In the genomic region with DNA sequence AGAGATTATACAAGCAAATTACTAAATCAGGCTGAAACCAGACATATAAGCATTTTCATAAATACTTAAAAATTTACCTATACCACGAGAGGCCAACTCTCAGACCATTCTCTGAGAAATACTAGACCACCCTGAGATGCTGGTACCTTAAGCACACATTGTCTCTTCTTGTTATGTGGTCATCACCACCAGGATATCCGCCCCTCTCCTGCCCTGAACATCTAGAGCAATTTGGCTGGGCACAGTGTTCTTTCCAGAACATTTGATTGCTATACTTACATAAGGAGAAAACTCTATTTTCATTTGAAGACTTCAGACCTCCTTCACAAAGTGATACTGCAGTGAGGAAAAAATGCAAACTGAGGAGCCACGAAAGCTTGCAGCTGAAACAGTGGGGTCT, we compare ENCODE assay signal across 12 cellular contexts. TPM values are rescaled to one million over a fixed set of nuclear protein-coding genes. Genes with fewer than 3 reads are reported as not detected.
DNase-seq lines count a peak whose midpoint lies in the region; ATAC-seq, FAIRE-seq and TF ChIP-seq lines count a peak whose summit lies in the region.
"Had no signal": no experiment of that assay in that cellular context is flagged by ENCODE, and none has a peak within 500 bp of the region (broad histone marks: within the 10 kb centered on the region; RNA-seq: fewer than 3 reads in every experiment).

No MANE protein-coding gene starts in this region.

- H3K27ac Mint-ChIP-seq in effector memory CD8-positive, alpha-beta T cell = peak overlapping the region; percentile 93 to 96
- H3K27ac Mint-ChIP-seq in neural progenitor cell (no peak overlapping the region), progenitor cell of endocrine pancreas (no peak overlapping the region)
- H3K27ac Mint-ChIP-seq: brain, nephron had no signal

- peaks cover 47 to 50% of the 10 kb centered on the region in 2 donors for H3K4me1 Mint-ChIP-seq in effector memory CD8-positive, alpha-beta T cell (ENCODE audit: low read depth in 2 of 2)
- H3K4me1 Mint-ChIP-seq in neural progenitor cell (peaks cover 6% of the 10 kb centered on the region), progenitor cell of endocrine pancreas (ENCODE audit: low read depth) (peaks cover 15% of the 10 kb centered on the region)
- H3K4me1 Mint-ChIP-seq: nephron had no signal

- H3K4me3 Mint-ChIP-seq in effector memory CD8-positive, alpha-beta T cell = peak overlapping the region; percentile 53 to 55
- no peak overlapping the region for H3K4me3 Mint-ChIP-seq in neural progenitor cell
- H3K4me3 Mint-ChIP-seq in progenitor cell of endocrine pancreas (ENCODE audit: low read depth) = no peak overlapping the region
- H3K4me3 Mint-ChIP-seq: brain, nephron had no signal

- no peak overlapping the region for H3K27ac ChIP-seq in neural progenitor cell
- H3K27ac ChIP-seq: foreskin keratinocyte had no signal

- H4K20me1 ChIP-seq in neural progenitor cell (ENCODE audit: low read depth) = no peaks in the 10 kb centered on the region

- H2AFZ ChIP-seq in neural progenitor cell (replicated peaks) = no peak overlapping the region

- H3K9ac ChIP-seq in neural progenitor cell = no peak overlapping the region

- no peaks in the 10 kb centered on the region for H3F3A ChIP-seq in neural progenitor cell (ENCODE audit: low read depth)

- H3K36me3 Mint-ChIP-seq in effector memory CD8-positive, alpha-beta T cell (ENCODE audit: insufficient read depth) = peaks cover 4% of the 10 kb centered on the region
- H3K36me3 Mint-ChIP-seq in neural progenitor cell (no peaks in the 10 kb centered on the region), progenitor cell of endocrine pancreas (ENCODE audit: insufficient read depth) (no peaks in the 10 kb centered on the region)
- H3K36me3 Mint-ChIP-seq: brain had no signal

- H3K4me2 ChIP-seq in neural progenitor cell = no peak overlapping the region

- H3K27me3 Mint-ChIP-seq in effector memory CD8-positive, alpha-beta T cell = no peaks in the 10 kb centered on the region
- no peaks in the 10 kb centered on the region for H3K27me3 Mint-ChIP-seq in neural progenitor cell (ENCODE audit: insufficient read depth, low read depth)
- no peaks in the 10 kb centered on the region for H3K27me3 Mint-ChIP-seq in progenitor cell of endocrine pancreas

- H3K4me3 ChIP-seq in neural progenitor cell = no peak overlapping the region

- FAIRE-seq in HTR-8/SVneo (lab: Jason Lieb, UNC) = no peak

- no peaks in the 10 kb centered on the region for H3K36me3 ChIP-seq in neural progenitor cell

- DNase-seq in effector memory CD8-positive, alpha-beta T cell = peak in 2 of 3 experiments; percentile 13 to 22
- no peak for DNase-seq in HTR-8/SVneo (ENCODE audit: insufficient read length, low spot score)
- no peak for DNase-seq in neural progenitor cell (ENCODE audit: low spot score)
- no peak for DNase-seq in NCI-H1092 (lab: John Stamatoyannopoulos, UW)
- no peak for DNase-seq in progenitor cell of endocrine pancreas (ENCODE audit: low spot score, unreplicated experiment)
- DNase-seq: foreskin keratinocyte, NCI-H526 had no signal

- no peaks in the 10 kb centered on the region for H3K9me3 Mint-ChIP-seq in effector memory CD8-positive, alpha-beta T cell
- H3K9me3 Mint-ChIP-seq in neural progenitor cell (no peaks in the 10 kb centered on the region), progenitor cell of endocrine pancreas (ENCODE audit: low read depth) (no peaks in the 10 kb centered on the region)
- H3K9me3 Mint-ChIP-seq: nephron had no signal

- no peaks in the 10 kb centered on the region for H3K79me2 ChIP-seq in neural progenitor cell (ENCODE audit: low read depth)

- ATAC-seq in GM18868 (IDR thresholded peaks at IDR 0.05; ENCODE audit: unreplicated experiment) (peak; percentile 24), GM21619 (IDR thresholded peaks at IDR 0.05; ENCODE audit: unreplicated experiment) (peak; percentile 28), HG03354 (IDR thresholded peaks at IDR 0.05; ENCODE audit: poor library complexity, severe bottlenecking, unreplicated experiment) (peak; percentile 44)
- ATAC-seq in effector memory CD8-positive, alpha-beta T cell (replicated peaks) = peak; percentile 25
- ATAC-seq: foreskin keratinocyte had no signal

- peaks cover 12% of the 10 kb centered on the region for H3K4me1 ChIP-seq in neural progenitor cell
- H3K4me1 ChIP-seq: foreskin keratinocyte had no signal

- H3K27me3 ChIP-seq in neural progenitor cell = no peaks in the 10 kb centered on the region
- H3K27me3 ChIP-seq: foreskin keratinocyte had no signal

- TF ChIP-seq CTCF in neural progenitor cell (IDR thresholded peaks at IDR 0.05) (no peak), progenitor cell of endocrine pancreas (IDR thresholded peaks at IDR 0.05; ENCODE audit: unreplicated experiment) (no peak)

- H3K9me3 ChIP-seq in neural progenitor cell (ENCODE audit: low read depth) = no peaks in the 10 kb centered on the region

RNA-seq across cellular contexts. Expression of a gene that starts 36.2 kb away (rescaled TPM):
- total RNA-seq in neural progenitor cell (ENCODE audit: low replicate concordance) (2.4 and 2.6 TPM in 2 replicates), progenitor cell of endocrine pancreas (9.3 and 10.2 TPM in 2 replicates)

Comparison
In these comparisons a context has a peak if more than half of its experiments do, and no peak if none do; other contexts are left out.
1. DNase-seq: peak in effector memory CD8-positive, alpha-beta T cell (2 of 3); none in HTR-8/SVneo (single experiment), neural progenitor cell (single experiment), NCI-H1092 (single experiment) and progenitor cell of endocrine pancreas (single experiment).
2. H3K27ac Mint-ChIP-seq: peak in effector memory CD8-positive, alpha-beta T cell (2 of 2); none in neural progenitor cell (single experiment) and progenitor cell of endocrine pancreas (single experiment).
3. H3K4me3 Mint-ChIP-seq: peak in effector memory CD8-positive, alpha-beta T cell (2 of 2); none in neural progenitor cell (single experiment) and progenitor cell of endocrine pancreas (single experiment).
4. Peak in every context shown above with its lines, with median percentiles within 50 percentile points of each other: ATAC-seq.